In the genomic region with DNA sequence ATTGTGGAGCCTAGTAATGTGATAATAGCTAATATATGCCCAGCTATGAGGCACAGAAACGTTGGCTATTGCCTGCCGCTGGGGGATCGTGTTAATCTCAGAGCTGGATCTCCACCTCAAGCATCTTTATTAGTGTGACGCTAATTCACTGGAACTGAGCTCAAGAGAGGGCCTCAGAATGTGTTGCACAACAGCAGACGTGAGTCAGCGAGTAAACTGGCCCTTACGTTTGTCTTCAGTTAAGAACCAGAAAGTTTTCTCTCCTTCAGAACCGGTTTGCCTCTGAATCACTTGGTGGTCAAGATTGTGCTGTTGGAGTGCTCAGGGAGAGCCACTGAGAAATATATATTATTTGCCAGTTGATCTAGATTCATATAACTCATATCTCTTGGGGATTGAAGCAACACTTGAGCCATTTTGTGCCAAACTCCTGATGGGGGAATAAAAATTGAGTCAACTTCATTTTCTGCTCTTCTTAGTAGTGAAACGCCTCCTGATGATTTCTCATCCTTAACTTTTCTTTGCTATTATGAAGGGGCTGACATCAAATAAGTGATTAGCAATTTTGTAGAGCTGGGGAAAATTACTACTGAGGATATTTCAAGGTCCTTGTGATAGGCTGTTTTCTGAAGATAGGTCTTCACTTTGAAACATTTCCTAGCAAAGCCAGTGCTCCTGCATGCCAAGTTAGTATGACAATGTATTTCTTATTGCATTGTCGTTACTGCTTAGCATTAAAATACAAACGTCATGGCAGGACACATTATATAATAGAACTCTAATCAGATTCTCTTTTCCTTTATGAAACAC, we compare ENCODE assay signal across 1 cellular context.
TF ChIP-seq lines count a peak whose summit lies in the region.

No MANE protein-coding gene starts in this region.

TF ChIP-seq in K562, 482 proteins besides CTCF, POLR2A, EP300 and RAD21 (continued from another document and continues in another):
- TF ChIP-seq ZNF395 (CRISPR knock-in tag; IDR thresholded peaks at IDR 0.05) (peak; percentile 87; the same call in 1 of the 2 replicates), ZNF57 (CRISPR knock-in tag; IDR thresholded peaks at IDR 0.05) (no peak), GABPB1 (CRISPR knock-in tag; IDR thresholded peaks at IDR 0.05) (no peak), ZNF444 (CRISPR knock-in tag; IDR thresholded peaks at IDR 0.05) (peak; percentile 29; the same call in 1 of the 2 replicates), BACH1 (tag; IDR thresholded peaks at IDR 0.05) (peak; percentile 95), MLLT1 (IDR thresholded peaks at IDR 0.05) (no peak), CBX1 (IDR thresholded peaks at IDR 0.05; ENCODE audit: low read depth) (no peak), KLF10 (CRISPR knock-in tag; IDR thresholded peaks at IDR 0.05) (no peak), ZBTB17 (CRISPR knock-in tag; IDR thresholded peaks at IDR 0.05) (peak; percentile 65), TCFL5 (CRISPR knock-in tag; conservative IDR thresholded peaks at IDR 0.05) (no peak; the same call in 1 of the 2 replicates), CTCFL (IDR thresholded peaks at IDR 0.05; ENCODE audit: borderline replicate concordance, insufficient read depth, low read depth, low read length, poor library complexity, severe bottlenecking) (peak; percentile 48), ASH1L (IDR thresholded peaks at IDR 0.05; ENCODE audit: borderline replicate concordance, low read depth, partially characterized antibody) (no peak), ZNF589 (CRISPR knock-in tag; IDR thresholded peaks at IDR 0.05; ENCODE audit: low read depth) (peak; percentile 94), RNF219 (CRISPR knock-in tag; IDR thresholded peaks at IDR 0.05) (0 out of 2 replicates have a peak, but pooled peaks have one; percentile 63), ZNF354B (CRISPR knock-in tag; IDR thresholded peaks at IDR 0.05) (0 out of 2 replicates have a peak, but pooled peaks have one; percentile 56), OTX1 (CRISPR knock-in tag; IDR thresholded peaks at IDR 0.05) (no peak), JUN (IDR thresholded peaks at IDR 0.05; ENCODE audit: borderline replicate concordance, low read depth, low read length) (peak; percentile 92), JUN (CRISPR knock-in tag; IDR thresholded peaks at IDR 0.05; ENCODE audit: borderline replicate concordance) (no peak), ZNF511 (CRISPR knock-in tag; IDR thresholded peaks at IDR 0.05) (no peak), CBFA2T3 (IDR thresholded peaks at IDR 0.05) (0 out of 2 replicates have a peak, but pooled peaks have one; percentile 6), DACH1 (IDR thresholded peaks at IDR 0.05; ENCODE audit: partially characterized antibody) (peak; percentile 95), ZC3H8 (IDR thresholded peaks at IDR 0.05) (no peak), PRMT5 (CRISPR knock-in tag; IDR thresholded peaks at IDR 0.05) (no peak), FOXP1 (CRISPR knock-in tag; IDR thresholded peaks at IDR 0.05) (no peak), ZFP1 (CRISPR knock-in tag; IDR thresholded peaks at IDR 0.05) (no peak), ZC3H11A (IDR thresholded peaks at IDR 0.05; ENCODE audit: low read depth, low read length) (no peak), SMARCA4 (IDR thresholded peaks at IDR 0.05) (peak; percentile 90), ZSCAN32 (CRISPR knock-in tag; IDR thresholded peaks at IDR 0.05) (no peak), ZNF764 (CRISPR knock-in tag; IDR thresholded peaks at IDR 0.05; ENCODE audit: low read depth) (no peak), THRA (IDR thresholded peaks at IDR 0.05) (no peak), FOSL1 (tag; conservative IDR thresholded peaks at IDR 0.05) (peak; percentile 95), HIVEP1 (CRISPR knock-in tag; IDR thresholded peaks at IDR 0.05) (no peak), KAT2B (IDR thresholded peaks at IDR 0.05; ENCODE audit: low read depth, low read length) (no peak), MYBL2 (IDR thresholded peaks at IDR 0.05; ENCODE audit: low read depth) (no peak), MYBL2 (CRISPR knock-in tag; IDR thresholded peaks at IDR 0.05; ENCODE audit: borderline replicate concordance) (no peak), RBM34 (IDR thresholded peaks at IDR 0.05; ENCODE audit: borderline replicate concordance, insufficient read depth, low read length) (no peak), CBX3 (IDR thresholded peaks at IDR 0.05; ENCODE audit: borderline replicate concordance in 1 of 2, low read length in 2 of 2) (no peak), NFIC (IDR thresholded peaks at IDR 0.05) (no peak), SMARCB1 (IDR thresholded peaks at IDR 0.05; ENCODE audit: insufficient read length, low read depth) (no peak)
- TF ChIP-seq, protein P1, sequence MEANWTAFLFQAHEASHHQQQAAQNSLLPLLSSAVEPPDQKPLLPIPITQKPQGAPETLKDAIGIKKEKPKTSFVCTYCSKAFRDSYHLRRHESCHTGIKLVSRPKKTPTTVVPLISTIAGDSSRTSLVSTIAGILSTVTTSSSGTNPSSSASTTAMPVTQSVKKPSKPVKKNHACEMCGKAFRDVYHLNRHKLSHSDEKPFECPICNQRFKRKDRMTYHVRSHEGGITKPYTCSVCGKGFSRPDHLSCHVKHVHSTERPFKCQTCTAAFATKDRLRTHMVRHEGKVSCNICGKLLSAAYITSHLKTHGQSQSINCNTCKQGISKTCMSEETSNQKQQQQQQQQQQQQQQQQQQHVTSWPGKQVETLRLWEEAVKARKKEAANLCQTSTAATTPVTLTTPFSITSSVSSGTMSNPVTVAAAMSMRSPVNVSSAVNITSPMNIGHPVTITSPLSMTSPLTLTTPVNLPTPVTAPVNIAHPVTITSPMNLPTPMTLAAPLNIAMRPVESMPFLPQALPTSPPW (CRISPR knock-in tag; IDR thresholded peaks at IDR 0.05) = no peak
- TF ChIP-seq, protein P2, sequence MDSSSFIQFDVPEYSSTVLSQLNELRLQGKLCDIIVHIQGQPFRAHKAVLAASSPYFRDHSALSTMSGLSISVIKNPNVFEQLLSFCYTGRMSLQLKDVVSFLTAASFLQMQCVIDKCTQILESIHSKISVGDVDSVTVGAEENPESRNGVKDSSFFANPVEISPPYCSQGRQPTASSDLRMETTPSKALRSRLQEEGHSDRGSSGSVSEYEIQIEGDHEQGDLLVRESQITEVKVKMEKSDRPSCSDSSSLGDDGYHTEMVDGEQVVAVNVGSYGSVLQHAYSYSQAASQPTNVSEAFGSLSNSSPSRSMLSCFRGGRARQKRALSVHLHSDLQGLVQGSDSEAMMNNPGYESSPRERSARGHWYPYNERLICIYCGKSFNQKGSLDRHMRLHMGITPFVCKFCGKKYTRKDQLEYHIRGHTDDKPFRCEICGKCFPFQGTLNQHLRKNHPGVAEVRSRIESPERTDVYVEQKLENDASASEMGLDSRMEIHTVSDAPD (CRISPR knock-in tag; IDR thresholded peaks at IDR 0.05) = 0 out of 2 replicates have a peak, but pooled peaks have one; percentile 39
- TF ChIP-seq, protein P3, sequence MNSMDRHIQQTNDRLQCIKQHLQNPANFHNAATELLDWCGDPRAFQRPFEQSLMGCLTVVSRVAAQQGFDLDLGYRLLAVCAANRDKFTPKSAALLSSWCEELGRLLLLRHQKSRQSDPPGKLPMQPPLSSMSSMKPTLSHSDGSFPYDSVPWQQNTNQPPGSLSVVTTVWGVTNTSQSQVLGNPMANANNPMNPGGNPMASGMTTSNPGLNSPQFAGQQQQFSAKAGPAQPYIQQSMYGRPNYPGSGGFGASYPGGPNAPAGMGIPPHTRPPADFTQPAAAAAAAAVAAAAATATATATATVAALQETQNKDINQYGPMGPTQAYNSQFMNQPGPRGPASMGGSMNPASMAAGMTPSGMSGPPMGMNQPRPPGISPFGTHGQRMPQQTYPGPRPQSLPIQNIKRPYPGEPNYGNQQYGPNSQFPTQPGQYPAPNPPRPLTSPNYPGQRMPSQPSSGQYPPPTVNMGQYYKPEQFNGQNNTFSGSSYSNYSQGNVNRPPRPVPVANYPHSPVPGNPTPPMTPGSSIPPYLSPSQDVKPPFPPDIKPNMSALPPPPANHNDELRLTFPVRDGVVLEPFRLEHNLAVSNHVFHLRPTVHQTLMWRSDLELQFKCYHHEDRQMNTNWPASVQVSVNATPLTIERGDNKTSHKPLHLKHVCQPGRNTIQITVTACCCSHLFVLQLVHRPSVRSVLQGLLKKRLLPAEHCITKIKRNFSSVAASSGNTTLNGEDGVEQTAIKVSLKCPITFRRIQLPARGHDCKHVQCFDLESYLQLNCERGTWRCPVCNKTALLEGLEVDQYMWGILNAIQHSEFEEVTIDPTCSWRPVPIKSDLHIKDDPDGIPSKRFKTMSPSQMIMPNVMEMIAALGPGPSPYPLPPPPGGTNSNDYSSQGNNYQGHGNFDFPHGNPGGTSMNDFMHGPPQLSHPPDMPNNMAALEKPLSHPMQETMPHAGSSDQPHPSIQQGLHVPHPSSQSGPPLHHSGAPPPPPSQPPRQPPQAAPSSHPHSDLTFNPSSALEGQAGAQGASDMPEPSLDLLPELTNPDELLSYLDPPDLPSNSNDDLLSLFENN (IDR thresholded peaks at IDR 0.05; ENCODE audit: low read depth in 2 of 2, low read length in 2 of 2) = no peak
- TF ChIP-seq, protein P4, sequence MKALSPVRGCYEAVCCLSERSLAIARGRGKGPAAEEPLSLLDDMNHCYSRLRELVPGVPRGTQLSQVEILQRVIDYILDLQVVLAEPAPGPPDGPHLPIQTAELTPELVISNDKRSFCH (CRISPR knock-in tag; IDR thresholded peaks at IDR 0.05) = no peak
- TF ChIP-seq, protein P4 (tag; IDR thresholded peaks at IDR 0.05) = peak; percentile 69; the same call in 1 of the 2 replicates
